In genomic region chr12:19224746-19225145, GRCh38 we compare ENCODE assay signal across 2 cellular contexts.
TF ChIP-seq lines count a peak whose summit lies in the region.

No MANE protein-coding gene starts in this region.

TF ChIP-seq in IMR-90, 13 proteins besides CTCF, POLR2A, EP300 and RAD21 (continued from another document):
- TF ChIP-seq ELK1 (IDR thresholded peaks at IDR 0.05; ENCODE audit: borderline replicate concordance, low read depth, low read length) (no peak), RFX5 (IDR thresholded peaks at IDR 0.05; ENCODE audit: low read depth, low read length) (no peak), MAFK (IDR thresholded peaks at IDR 0.05; ENCODE audit: low read depth, low read length) (no peak), RCOR1 (IDR thresholded peaks at IDR 0.05; ENCODE audit: insufficient replicate concordance, low read length) (no peak), USF2 (IDR thresholded peaks at IDR 0.05; ENCODE audit: low read depth, low read length) (no peak), SMC3 (IDR thresholded peaks at IDR 0.05; ENCODE audit: low read depth, low read length) (no peak), BHLHE40 (IDR thresholded peaks at IDR 0.05; ENCODE audit: low read depth, low read length) (no peak)

TF ChIP-seq in WTC11, 78 proteins besides CTCF, POLR2A, EP300 and RAD21 (continued from another document):
- TF ChIP-seq FOXP1 (CRISPR knock-in tag; IDR thresholded peaks at IDR 0.05; ENCODE audit: borderline replicate concordance), result no peak
- no peak for TF ChIP-seq KAT7 (CRISPR knock-in tag; IDR thresholded peaks at IDR 0.05; ENCODE audit: borderline replicate concordance)
- TF ChIP-seq ATF1 (CRISPR knock-in tag; IDR thresholded peaks at IDR 0.05), result no peak
- TF ChIP-seq ESRRA (CRISPR knock-in tag; IDR thresholded peaks at IDR 0.05; ENCODE audit: borderline replicate concordance), result no peak
